Comparison of ENCODE assay signal across 9 cellular contexts in genomic region chr6:46325561-46326525, GRCh38.
DNase-seq lines count a peak whose midpoint lies in the region; ATAC-seq and TF ChIP-seq lines count a peak whose summit lies in the region.
"Had no signal": no experiment of that assay in that cellular context is flagged by ENCODE, and none has a peak within 500 bp of the region (broad histone marks: within the 10 kb centered on the region; RNA-seq: fewer than 3 reads in every experiment).

No MANE protein-coding gene starts in this region.

- H3T11ph ChIP-seq in H9 (ENCODE audit: low read length) = no peak overlapping the region

- 24 to 54% (median 33%) methylated on average over 21 of the region's 21 CpGs for WGBS in psoas muscle, 3 donors
- WGBS in H9 (ENCODE audit: extremely low coverage, insufficient read length, low lambda C conversion rate) = no CpG with 5 or more reads among the region's 21 CpGs

- H4K5ac ChIP-seq in H9 (ENCODE audit: insufficient read length, low read depth, low read length) = no peak overlapping the region

- H2BK120ac ChIP-seq in H9 (ENCODE audit: low read depth, low read length, poor library complexity, severe bottlenecking) = no peak overlapping the region

- no peak overlapping the region for H3K27ac Mint-ChIP-seq in H9

- H2BK5ac ChIP-seq in H9 (ENCODE audit: insufficient read length, low read length) = no peak overlapping the region

- no peaks in the 10 kb centered on the region for H4K20me1 ChIP-seq in H9 (ENCODE audit: control insufficient read depth, insufficient read depth, insufficient read length)

- H4K8ac ChIP-seq in H9 (replicated peaks; ENCODE audit: insufficient read length, low read depth, low read length) = no peak overlapping the region

- no peak overlapping the region for H2BK15ac ChIP-seq in H9 (ENCODE audit: low read depth, low read length)

- no peak overlapping the region for H3K27ac ChIP-seq in psoas muscle
- no peak overlapping the region for H3K27ac ChIP-seq in H9 (ENCODE audit: insufficient read length, low read depth, low read length)
- H3K27ac ChIP-seq: KMS-11 had no signal

- H3K4me3 Mint-ChIP-seq in H9 = no peak overlapping the region

- no peak overlapping the region for H4K91ac ChIP-seq in H9 (ENCODE audit: insufficient read length, low read depth, low read length)

- no peak overlapping the region for H2BK20ac ChIP-seq in H9 (ENCODE audit: low read depth, low read length, poor library complexity, severe bottlenecking)

- H3K9me3 ChIP-seq in psoas muscle = no peaks in the 10 kb centered on the region
- H3K9me3 ChIP-seq in H9 (ENCODE audit: control insufficient read depth, low read depth, low read length) = no peaks in the 10 kb centered on the region

- ATAC-seq in psoas muscle = peak; percentile 52 to 74 (median 61)
- ATAC-seq in GM18511 (IDR thresholded peaks at IDR 0.05; ENCODE audit: unreplicated experiment) = no peak
- ATAC-seq in esophagus mucosa = no peak

- no peak overlapping the region for H3K18ac ChIP-seq in H9 (ENCODE audit: insufficient read length, low read depth, low read length)

- TF ChIP-seq CTCF in GM13976 (IDR thresholded peaks at IDR 0.05; ENCODE audit: borderline replicate concordance, control extremely low read depth, extremely low read depth, insufficient read depth, missing control alignments) = no peak
- no peak for TF ChIP-seq CTCF in psoas muscle (IDR thresholded peaks at IDR 0.05)
- TF ChIP-seq CTCF in H9 (conservative IDR thresholded peaks at IDR 0.05) = no peak

- H3K4me1 ChIP-seq in psoas muscle (peaks cover 12% of the 10 kb centered on the region), H9 (ENCODE audit: insufficient read depth, low read length) (no peaks in the 10 kb centered on the region; the same call in 1 of the 2 replicates)

- H2AK5ac ChIP-seq in H9 (ENCODE audit: insufficient read length, low read length) = no peak overlapping the region

- no peak overlapping the region for H3K4me2 ChIP-seq in H9 (ENCODE audit: insufficient read depth, insufficient read length, low read length)
- H3K4me2 ChIP-seq: KMS-11 had no signal

- no peaks in the 10 kb centered on the region for H3K36me3 ChIP-seq in psoas muscle (ENCODE audit: insufficient read depth in 1 of 2, low read depth in 1 of 2)

- DNase-seq in GM13976 (ENCODE audit: low spot score) = peak; percentile 20
- peak; percentile 60 for DNase-seq in NCI-H345 treated with DMSO at 0.1 percent for 48 hours (lab: John Stamatoyannopoulos, UW; ENCODE audit: unreplicated experiment)
- peak; percentile 61 for DNase-seq in fibroblast of peridontal ligament (ENCODE audit: extremely low read depth)
- peak in 1 of 2 donors; percentile 45 for DNase-seq in psoas muscle
- no peak for DNase-seq in H9
- DNase-seq in NCI-H2196 (lab: John Stamatoyannopoulos, UW; ENCODE audit: unreplicated experiment) = no peak

- H3K23me2 ChIP-seq in H9 (ENCODE audit: insufficient read length, low read depth, low read length, poor library complexity, severe bottlenecking) = no peaks in the 10 kb centered on the region

- no peak overlapping the region for H3K14ac ChIP-seq in H9 (ENCODE audit: insufficient read depth, low read length)

- H3K23ac ChIP-seq in H9 (ENCODE audit: insufficient read length, low read depth, low read length) = no peak overlapping the region

- peaks cover 2% of the 10 kb centered on the region; the same call in 1 of the 2 replicates for H3K27me3 Mint-ChIP-seq in H9 (ENCODE audit: low read depth)

- H2BK12ac ChIP-seq in H9 (ENCODE audit: insufficient read length, low read depth, low read length) = no peak overlapping the region

- H3K4me1 Mint-ChIP-seq in H9 = peaks cover 8 to 10% of the 10 kb centered on the region in 2 experiments

- H3K56ac ChIP-seq in H9 (ENCODE audit: insufficient read length, low read depth, low read length) = no peak overlapping the region

- peak overlapping the region; percentile 36 for H3K4me3 ChIP-seq in psoas muscle

- no peak overlapping the region for H3K9ac ChIP-seq in H9 (ENCODE audit: extremely low read depth, insufficient read length, low read length)
- H3K9ac ChIP-seq: KMS-11 had no signal

- H2AFZ ChIP-seq in H9 (ENCODE audit: low read length) = no peak overlapping the region

- no peaks in the 10 kb centered on the region for H3K79me2 ChIP-seq in H9 (ENCODE audit: insufficient read depth, low read length)

- in situ Hi-C loops in GM13976 (cut with MboI; ENCODE audit: low sequenced_read_pairs, unreplicated experiment) = no loop called here

- H3K4ac ChIP-seq in H9 (ENCODE audit: low read depth, low read length) = no peak overlapping the region

- intact Hi-C loops in psoas muscle (cut with DNase I) = no loop called here

- H3K27me3 ChIP-seq in psoas muscle (ENCODE audit: insufficient read depth in 3 of 3, low read length in 2 of 3) (no peaks in the 10 kb centered on the region), H9 (ENCODE audit: insufficient read depth, low read length) (no peaks in the 10 kb centered on the region)

- H3K79me1 ChIP-seq in H9 (ENCODE audit: insufficient read depth, low read depth, low read length, poor library complexity, severe bottlenecking) = no peaks in the 10 kb centered on the region

- no peaks in the 10 kb centered on the region for H3K36me3 Mint-ChIP-seq in H9 (ENCODE audit: insufficient read depth in 1 of 3, low read depth in 3 of 3)

- no peaks in the 10 kb centered on the region for H3K9me3 Mint-ChIP-seq in H9

Comparison
In these comparisons a context has a peak if more than half of its experiments do, and no peak if none do; other contexts are left out.
1. DNase-seq: peak in GM13976 (single experiment), NCI-H345 treated with DMSO at 0.1 percent for 48 hours (single experiment) and fibroblast of peridontal ligament (single experiment); none in H9 (single experiment) and NCI-H2196 (single experiment).
2. ATAC-seq: peak in psoas muscle (4 of 4); none in GM18511 (single experiment) and esophagus mucosa (single experiment).